In genomic region chr16:89918453-89919347, GRCh38 we compare ENCODE assay signal across 1 cellular context.
TF ChIP-seq lines count a peak whose summit lies in the region.

MC1R (plus strand) TSS chr16:89918862; CDS start chr16:89919259, 397 bp downstream.

TF ChIP-seq in HepG2, 621 proteins besides CTCF, POLR2A, EP300 and RAD21 (continued from another document and continues in another):
- no peak for TF ChIP-seq TRIM22 (IDR thresholded peaks at IDR 0.05)
- TF ChIP-seq GATAD2A (CRISPR knock-in tag; IDR thresholded peaks at IDR 0.05), result peak; percentile 93
- TF ChIP-seq SKI (IDR thresholded peaks at IDR 0.05; ENCODE audit: partially characterized antibody), result no peak
- peak; percentile 72; the same call in 1 of the 2 replicates for TF ChIP-seq MAZ (IDR thresholded peaks at IDR 0.05; ENCODE audit: borderline replicate concordance, low read depth, low read length)
- TF ChIP-seq MAZ (CRISPR knock-in tag; IDR thresholded peaks at IDR 0.05; ENCODE audit: low read depth), result peak; percentile 91
- TF ChIP-seq IKZF5 (CRISPR knock-in tag; IDR thresholded peaks at IDR 0.05), result peak; percentile 84
- TF ChIP-seq ZXDC (CRISPR knock-in tag; IDR thresholded peaks at IDR 0.05), result peak; percentile 86; the same call in 1 of the 2 replicates
- peak; percentile 50; the same call in 1 of the 2 replicates for TF ChIP-seq DDIT3 (CRISPR knock-in tag; IDR thresholded peaks at IDR 0.05)
- peak; percentile 69; the same call in 1 of the 2 replicates for TF ChIP-seq IRF2 (CRISPR knock-in tag; IDR thresholded peaks at IDR 0.05)
- 0 out of 2 replicates have a peak, but pooled peaks have one; percentile 66 for TF ChIP-seq HIVEP1 (CRISPR knock-in tag; IDR thresholded peaks at IDR 0.05)
- TF ChIP-seq SALL2 (CRISPR knock-in tag; IDR thresholded peaks at IDR 0.05), result peak; percentile 29; the same call in 1 of the 2 replicates
- peak; percentile 93 for TF ChIP-seq ZC3H13 (CRISPR knock-in tag; IDR thresholded peaks at IDR 0.05)
- peak; percentile 48 for TF ChIP-seq NCOA2 (CRISPR knock-in tag; IDR thresholded peaks at IDR 0.05)
- peak; percentile 66 for TF ChIP-seq RARA (CRISPR knock-in tag; IDR thresholded peaks at IDR 0.05)
- peak; percentile 36; the same call in 1 of the 2 replicates for TF ChIP-seq NFYC (CRISPR knock-in tag; IDR thresholded peaks at IDR 0.05)
- no peak for TF ChIP-seq ZSCAN22 (CRISPR knock-in tag; IDR thresholded peaks at IDR 0.05)
- TF ChIP-seq NFIB (CRISPR knock-in tag; IDR thresholded peaks at IDR 0.05; ENCODE audit: borderline replicate concordance), result no peak
- no peak for TF ChIP-seq MBD4 (IDR thresholded peaks at IDR 0.05; ENCODE audit: borderline replicate concordance, low read length)
- no peak for TF ChIP-seq ZFP36 (IDR thresholded peaks at IDR 0.05; ENCODE audit: borderline replicate concordance, low read depth, low read length, partially characterized antibody)
- TF ChIP-seq ZNF280B (CRISPR knock-in tag; IDR thresholded peaks at IDR 0.05; ENCODE audit: borderline replicate concordance), result no peak; the same call in 1 of the 2 replicates
- peak; percentile 68 for TF ChIP-seq SPEN (CRISPR knock-in tag; IDR thresholded peaks at IDR 0.05; ENCODE audit: low read depth)
- TF ChIP-seq MYC (CRISPR knock-in tag; IDR thresholded peaks at IDR 0.05; ENCODE audit: borderline replicate concordance), result peak; percentile 90
- no peak for TF ChIP-seq ZBTB1 (CRISPR knock-in tag; IDR thresholded peaks at IDR 0.05; ENCODE audit: borderline replicate concordance)
- no peak for TF ChIP-seq HCFC1 (IDR thresholded peaks at IDR 0.05; ENCODE audit: low read depth, low read length)
- peak; percentile 78 for TF ChIP-seq HDAC1 (CRISPR knock-in tag; IDR thresholded peaks at IDR 0.05)
- no peak for TF ChIP-seq ZNF318 (CRISPR knock-in tag; IDR thresholded peaks at IDR 0.05)
- peak; percentile 74; the same call in 1 of the 2 replicates for TF ChIP-seq ZNF317 (CRISPR knock-in tag; IDR thresholded peaks at IDR 0.05)
- TF ChIP-seq GABPB1 (CRISPR knock-in tag; IDR thresholded peaks at IDR 0.05), result no peak; the same call in 1 of the 2 replicates
- TF ChIP-seq ZNF232 (CRISPR knock-in tag; IDR thresholded peaks at IDR 0.05; ENCODE audit: borderline replicate concordance), result peak; percentile 70; the same call in 1 of the 2 replicates
- peak; percentile 69; the same call in 1 of the 2 replicates for TF ChIP-seq ZNF124 (CRISPR knock-in tag; IDR thresholded peaks at IDR 0.05)
- TF ChIP-seq MIER3 (CRISPR knock-in tag; IDR thresholded peaks at IDR 0.05; ENCODE audit: borderline replicate concordance), result peak; percentile 17; the same call in 1 of the 2 replicates
- 0 out of 2 replicates have a peak, but pooled peaks have one; percentile 17 for TF ChIP-seq HNF1A (IDR thresholded peaks at IDR 0.05; ENCODE audit: low read depth)
- TF ChIP-seq HNF1A (CRISPR knock-in tag; IDR thresholded peaks at IDR 0.05; ENCODE audit: borderline replicate concordance), result peak; percentile 7; the same call in 1 of the 2 replicates
- no peak for TF ChIP-seq FOXP1 (IDR thresholded peaks at IDR 0.05)
- TF ChIP-seq FOXP1 (CRISPR knock-in tag; IDR thresholded peaks at IDR 0.05), result no peak; the same call in 1 of the 2 replicates
- TF ChIP-seq ZZZ3 (CRISPR knock-in tag; IDR thresholded peaks at IDR 0.05; ENCODE audit: borderline replicate concordance), result 0 out of 2 replicates have a peak, but pooled peaks have one; percentile 13
- peak; percentile 74; the same call in 1 of the 2 replicates for TF ChIP-seq TFDP2 (CRISPR knock-in tag; IDR thresholded peaks at IDR 0.05)
- peak; percentile 67 for TF ChIP-seq KDM3A (CRISPR knock-in tag; IDR thresholded peaks at IDR 0.05; ENCODE audit: low read depth)
- TF ChIP-seq ZNF468 (CRISPR knock-in tag; IDR thresholded peaks at IDR 0.05), result no peak
- TF ChIP-seq CHD2 (IDR thresholded peaks at IDR 0.05; ENCODE audit: low read depth, low read length), result no peak; the same call in none of the 2 replicates
- TF ChIP-seq ZNF160 (CRISPR knock-in tag; IDR thresholded peaks at IDR 0.05), result peak; percentile 72
